In the genomic region with DNA sequence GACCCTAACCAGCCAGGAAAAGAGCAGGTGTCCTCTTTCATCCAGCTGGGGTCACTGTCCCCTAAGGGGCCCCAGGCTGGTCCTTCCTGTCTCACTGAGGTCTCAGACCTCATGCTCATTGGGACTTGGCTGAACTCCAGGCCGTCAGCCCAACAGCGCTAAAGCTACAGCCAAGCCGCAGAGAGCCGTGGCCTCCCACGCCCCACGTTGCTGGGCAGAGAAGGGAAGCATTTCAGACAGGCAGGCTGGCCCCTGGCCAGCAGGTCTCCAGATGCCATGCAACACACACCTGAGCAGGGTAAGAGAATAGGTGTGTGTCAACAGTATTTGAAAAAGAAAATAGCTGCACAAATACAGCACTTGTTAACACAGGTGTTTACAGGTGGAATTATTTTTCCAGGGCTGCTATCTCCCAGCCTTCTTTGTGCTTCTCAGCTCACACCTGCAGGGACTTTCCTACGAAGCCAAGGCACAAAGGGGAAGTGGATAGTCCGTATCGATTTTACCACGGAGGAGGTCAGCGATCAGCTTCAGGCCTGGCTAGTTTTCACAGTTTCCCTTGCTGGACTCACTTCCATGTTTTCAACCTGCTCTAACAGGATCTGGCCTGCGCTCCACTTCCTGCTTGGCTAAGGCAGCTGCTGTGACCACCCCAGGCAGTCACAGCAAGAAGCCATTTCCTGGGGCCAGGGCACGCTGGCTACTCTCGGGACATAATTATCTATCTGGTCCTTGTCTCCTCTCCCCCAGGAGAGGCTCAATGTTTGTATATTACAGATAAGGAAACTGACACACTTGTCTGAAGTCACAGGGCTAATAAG, we compare ENCODE assay signal across 9 cellular contexts.
A peak's percentile ranks its signal among the peaks of the same experiment; 100 is the strongest.
DNase-seq lines count a peak whose midpoint lies in the region; ATAC-seq and TF ChIP-seq lines count a peak whose summit lies in the region.
"Had no signal": no experiment of that assay in that cellular context is flagged by ENCODE, and none has a peak within 500 bp of the region (broad histone marks: within the 10 kb centered on the region; RNA-seq: fewer than 3 reads in every experiment).

No MANE protein-coding gene starts in this region.

- H3K27me3 Mint-ChIP-seq in CD8-positive, alpha-beta memory T cell = peaks cover 0 to 2% of the 10 kb centered on the region in 2 donors

- no peaks in the 10 kb centered on the region for H3K9me3 Mint-ChIP-seq in CD8-positive, alpha-beta memory T cell

- no peaks in the 10 kb centered on the region for H3K9me3 ChIP-seq in CD8-positive, alpha-beta memory T cell (ENCODE audit: low read length)
- peaks cover 0 to 2% (median 0%) of the 10 kb centered on the region in 4 donors for H3K9me3 ChIP-seq in tibial nerve
- H3K9me3 ChIP-seq: HAP-1 had no signal

- no peak for TF ChIP-seq POLR2A in tibial nerve (IDR thresholded peaks at IDR 0.05)

- H3K4me1 ChIP-seq in CD8-positive, alpha-beta memory T cell (ENCODE audit: insufficient read depth, low read length) = peaks cover 33% of the 10 kb centered on the region
- peaks cover 0 to 11% (median 3%) of the 10 kb centered on the region in 4 donors for H3K4me1 ChIP-seq in tibial nerve
- H3K4me1 ChIP-seq: HAP-1 had no signal

- H3K36me3 ChIP-seq in CD8-positive, alpha-beta memory T cell (ENCODE audit: insufficient read depth, low read length) = no peaks in the 10 kb centered on the region
- H3K36me3 ChIP-seq in brain microvascular endothelial cell (replicated peaks) (no peaks in the 10 kb centered on the region), tibial nerve (no peaks in the 10 kb centered on the region)
- H3K36me3 ChIP-seq: HAP-1 had no signal

- CTCF ChIA-PET in CD8-positive, alpha-beta memory T cell (lab: Charles Lee) = interaction anchor here (1.2 to 2.1 kb wide), 3 partner anchors 13 to 153 kb away, joined by 3 to 6 read pairs (median 5); no protein-coding TSS in a partner anchor

- ATAC-seq in GM19328 (IDR thresholded peaks at IDR 0.05; ENCODE audit: unreplicated experiment) (peak; percentile 66), HG03196 (IDR thresholded peaks at IDR 0.05; ENCODE audit: unreplicated experiment) (peak; percentile 63), left lobe of liver (peak; percentile 87)

- DNase-seq in CD8-positive, alpha-beta memory T cell = no peak
- DNase-seq in NCI-H460 (ENCODE audit: extremely low read depth, low read depth) = peak; percentile 7
- DNase-seq in brain microvascular endothelial cell = peak; percentile 16
- peak; percentile 88 for DNase-seq in left lobe of liver (ENCODE audit: low spot score)
- DNase-seq in tibial nerve (ENCODE audit: low spot score in 2 of 2) = peak; percentile 45 to 61
- no peak for DNase-seq in NK-92 (lab: John Stamatoyannopoulos, UW; ENCODE audit: unreplicated experiment)

- 37% methylated on average over 14 of the region's 14 CpGs for WGBS in tibial nerve, 2 donors

- H3K4me3 ChIP-seq in CD8-positive, alpha-beta memory T cell (ENCODE audit: low read length) = no peak overlapping the region
- H3K4me3 ChIP-seq in brain microvascular endothelial cell (ENCODE audit: low read depth, low read length) (no peak overlapping the region), tibial nerve (no peak overlapping the region)
- H3K4me3 ChIP-seq: HAP-1 had no signal

- H3K27me3 ChIP-seq in CD8-positive, alpha-beta memory T cell (ENCODE audit: insufficient read depth, low read length, poor library complexity, severe bottlenecking) = no peaks in the 10 kb centered on the region
- H3K27me3 ChIP-seq in brain microvascular endothelial cell (replicated peaks) = no peaks in the 10 kb centered on the region
- H3K27me3 ChIP-seq in tibial nerve = no peaks in the 10 kb centered on the region

- peak in 1 of 2 donors; percentile 15 for TF ChIP-seq EP300 in tibial nerve (IDR thresholded peaks at IDR 0.05)

- POLR2A ChIA-PET in CD8-positive, alpha-beta memory T cell (lab: Charles Lee) = no interaction called here

- TF ChIP-seq CTCF in brain microvascular endothelial cell (IDR thresholded peaks at IDR 0.05; ENCODE audit: low read depth, low read length, missing control alignments) = peak; percentile 19
- TF ChIP-seq CTCF in tibial nerve (IDR thresholded peaks at IDR 0.05) = peak in 2 of 5 experiments; percentile 24 to 34

- peak overlapping the region; percentile 44 for H3K27ac ChIP-seq in CD8-positive, alpha-beta memory T cell (ENCODE audit: low read depth, low read length)
- no peak overlapping the region for H3K27ac ChIP-seq in brain microvascular endothelial cell
- peak overlapping the region in 1 of 4 donors; percentile 6 for H3K27ac ChIP-seq in tibial nerve

- peaks cover 50 to 53% (median 52%) of the 10 kb centered on the region in 3 donors for H3K4me1 Mint-ChIP-seq in CD8-positive, alpha-beta memory T cell

- no peak overlapping the region for H3K4me3 Mint-ChIP-seq in CD8-positive, alpha-beta memory T cell

- in situ Hi-C loops in brain microvascular endothelial cell (cut with HindIII; ENCODE audit: low pct_ligation_motif_present, low sequenced_read_pairs) = no loop called here

- H3K27ac Mint-ChIP-seq in CD8-positive, alpha-beta memory T cell = peak overlapping the region in 3 of 8 donors; percentile 23 to 47 (median 44)

- H3K36me3 Mint-ChIP-seq in CD8-positive, alpha-beta memory T cell = peaks cover 0 to 1% (median 0%) of the 10 kb centered on the region in 3 donors

Comparison
In these comparisons a context has a peak if more than half of its experiments do, and no peak if none do; other contexts are left out.
1. DNase-seq: peak in NCI-H460 (single experiment), brain microvascular endothelial cell (single experiment), left lobe of liver (single experiment) and tibial nerve (2 of 2); none in CD8-positive, alpha-beta memory T cell (0 of 5) and NK-92 (single experiment).
2. Peak in every context shown above with its lines, with median percentiles within 50 percentile points of each other: ATAC-seq.